ENCODE assay signal across 8 cellular contexts in the genomic region with DNA sequence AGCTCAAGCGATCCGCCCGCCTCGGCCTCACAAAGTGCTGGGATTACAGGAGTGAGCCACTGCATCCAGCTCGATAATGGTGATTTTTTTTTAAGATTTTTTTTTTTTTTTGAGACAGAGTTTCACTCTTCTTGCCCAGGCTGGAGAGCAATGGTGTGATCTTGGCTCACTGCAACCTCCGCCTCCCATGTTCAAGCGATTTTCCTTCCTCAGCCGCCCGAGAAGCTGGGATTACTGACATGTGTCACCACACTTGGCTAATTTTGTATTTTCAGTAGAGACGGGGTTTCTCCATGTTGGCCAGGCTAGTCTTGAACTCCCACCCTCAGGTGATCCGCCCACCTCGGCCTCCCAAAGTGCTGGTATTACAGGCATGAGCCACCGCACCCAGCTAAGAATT. TPM values are rescaled to one million over a fixed set of nuclear protein-coding genes. Genes with fewer than 3 reads are reported as not detected.
DNase-seq lines count a peak whose midpoint lies in the region; ATAC-seq, FAIRE-seq and TF ChIP-seq lines count a peak whose summit lies in the region.
"Not testable (repeated sequence)": the region's sequence is repeated elsewhere in the genome, so short reads cannot be mapped to it uniquely, and the experiment has no call there.

No MANE protein-coding gene starts in this region.

- in situ Hi-C loops in K562 (cut with MboI): not testable (repeated sequence)

- not testable (repeated sequence) for H3K9me3 ChIP-seq in CD8-positive, alpha-beta memory T cell (ENCODE audit: low read length); K562 (replicated peaks; ENCODE audit: control insufficient read depth, insufficient read depth, low read depth, low read length); cardiac muscle cell (ENCODE audit: low read depth); smooth muscle cell (replicated peaks; ENCODE audit: low read depth); testis

- intact Hi-C loops in K562 (cut with micrococcal nuclease); testis (cut with DNase I; ENCODE audit: low total_unique reads): not testable (repeated sequence)

- FAIRE-seq in K562 (lab: Jason Lieb, UNC): not testable (repeated sequence)

- H2AFZ ChIP-seq in K562 (ENCODE audit: low read depth, low read length): peak overlapping the region; percentile 77
- H2AFZ ChIP-seq in smooth muscle cell (ENCODE audit: low read depth): not testable (repeated sequence)

- BruUV-seq in K562 (replicated peaks; lab: Mats Ljungman, UMichigan): not testable (repeated sequence)

- H3K27me3 Mint-ChIP-seq in CD8-positive, alpha-beta memory T cell; mesothelial cell of epicardium (ENCODE audit: low read depth); nephron progenitor cell (ENCODE audit: low read depth, poor library complexity); progenitor cell of endocrine pancreas: not testable (repeated sequence)

- not testable (repeated sequence) for H3K9me1 ChIP-seq in K562 (ENCODE audit: control insufficient read depth, insufficient read depth, low read length)

- TF ChIP-seq RAD21 in K562 (CRISPR knock-in tag; conservative IDR thresholded peaks at IDR 0.05 in 1 of 2, IDR thresholded peaks at IDR 0.05 in 1 of 2): not testable (repeated sequence)

- POLR2A ChIA-PET in CD8-positive, alpha-beta memory T cell (lab: Charles Lee): interaction anchor here (0.6 kb wide), 1 partner anchor 479 kb away, joined by 5 read pairs; a partner anchor contains a TSS
- POLR2A ChIA-PET in K562 (lab: Yijun Ruan, JAX): interaction anchor here (0.7 to 1.1 kb wide), 3 partner anchors 11 to 194 kb away, joined by 3 to 5 read pairs (median 4); no protein-coding TSS in a partner anchor

- not testable (repeated sequence) for H3K79me2 ChIP-seq in K562 (ENCODE audit: control insufficient read depth, insufficient read depth, low read length); smooth muscle cell (ENCODE audit: low read depth)

- not testable (repeated sequence) for TF ChIP-seq CTCF in K562 (IDR thresholded peaks at IDR 0.05 in 2 of 3, conservative IDR thresholded peaks at IDR 0.05 in 1 of 3; ENCODE audit: insufficient read depth in 2 of 3, low read depth in 1 of 3, low read length in 3 of 3); cardiac muscle cell (IDR thresholded peaks at IDR 0.05; ENCODE audit: low read depth, low read length); mesothelial cell of epicardium (IDR thresholded peaks at IDR 0.05; ENCODE audit: unreplicated experiment); nephron progenitor cell (IDR thresholded peaks at IDR 0.05); progenitor cell of endocrine pancreas (IDR thresholded peaks at IDR 0.05; ENCODE audit: unreplicated experiment); smooth muscle cell (IDR thresholded peaks at IDR 0.05; ENCODE audit: borderline replicate concordance, insufficient read depth, poor library complexity, severe bottlenecking); testis (IDR thresholded peaks at IDR 0.05)

- not testable (repeated sequence) for H4K20me1 ChIP-seq in K562 (replicated peaks; ENCODE audit: control insufficient read depth, insufficient read depth, low read length); smooth muscle cell (ENCODE audit: low read depth)

- peak overlapping the region; percentile 16 for H3K27ac ChIP-seq in CD8-positive, alpha-beta memory T cell (ENCODE audit: low read depth, low read length)
- H3K27ac ChIP-seq in K562 (ENCODE audit: extremely low read depth, low read depth, low read length): peak overlapping the region; percentile 96
- peak overlapping the region; percentile 94 for H3K27ac ChIP-seq in cardiac muscle cell
- H3K27ac ChIP-seq in smooth muscle cell (ENCODE audit: low read depth): peak overlapping the region; percentile 77
- H3K27ac ChIP-seq in testis: peak overlapping the region; percentile 88 to 95

- peaks cover 16% of the 10 kb centered on the region for H3K4me1 ChIP-seq in CD8-positive, alpha-beta memory T cell (ENCODE audit: insufficient read depth, low read length)
- H3K4me1 ChIP-seq in K562 (replicated peaks in 1 of 2; ENCODE audit: control insufficient read depth in 2 of 2, insufficient read depth in 2 of 2, low read length in 2 of 2) (peaks cover 50 to 52% of the 10 kb centered on the region in 2 experiments), cardiac muscle cell (ENCODE audit: low read depth) (peaks cover 42% of the 10 kb centered on the region), smooth muscle cell (ENCODE audit: low read depth) (peaks cover 29% of the 10 kb centered on the region), testis (peaks cover 37% of the 10 kb centered on the region)

- not testable (repeated sequence) for ATAC-seq in K562

- H3K36me3 Mint-ChIP-seq in CD8-positive, alpha-beta memory T cell; mesothelial cell of epicardium; nephron progenitor cell (ENCODE audit: low read depth); progenitor cell of endocrine pancreas (ENCODE audit: insufficient read depth): not testable (repeated sequence)

- not testable (repeated sequence) for H3K36me3 ChIP-seq in CD8-positive, alpha-beta memory T cell (ENCODE audit: insufficient read depth, low read length); K562 (ENCODE audit: control insufficient read depth, insufficient read depth, low read length); cardiac muscle cell; smooth muscle cell (ENCODE audit: low read depth); testis (ENCODE audit: low read depth, missing control alignments)

- 66% methylated on average over 12 of the region's 13 CpGs for WGBS in K562 (ENCODE audit: insufficient coverage, low coverage, missing lambda C conversion rate)
- WGBS in smooth muscle cell (ENCODE audit: low lambda C conversion rate): 93% methylated on average over 13 of the region's 13 CpGs
- WGBS in testis, 2 donors: 88% methylated on average over 13 of the region's 13 CpGs

- H3K9me3 Mint-ChIP-seq in CD8-positive, alpha-beta memory T cell; mesothelial cell of epicardium; nephron progenitor cell; progenitor cell of endocrine pancreas (ENCODE audit: low read depth): not testable (repeated sequence)

- peak overlapping the region; percentile 46 to 48; a peak in 3 of 4 replicates for H3K9ac ChIP-seq in K562 (ENCODE audit: insufficient read depth in 1 of 2, low read depth in 2 of 2, low read length in 2 of 2)
- not testable (repeated sequence) for H3K9ac ChIP-seq in smooth muscle cell (ENCODE audit: low read depth)

- H3K4me3 Mint-ChIP-seq in CD8-positive, alpha-beta memory T cell; mesothelial cell of epicardium; nephron progenitor cell; progenitor cell of endocrine pancreas (ENCODE audit: low read depth): not testable (repeated sequence)

- H3F3A ChIP-seq in smooth muscle cell (ENCODE audit: low read depth): peaks cover 55% of the 10 kb centered on the region

- H3K27ac Mint-ChIP-seq in CD8-positive, alpha-beta memory T cell: not testable (repeated sequence)
- peak overlapping the region; percentile 98 for H3K27ac Mint-ChIP-seq in mesothelial cell of epicardium
- peak overlapping the region; percentile 76 for H3K27ac Mint-ChIP-seq in nephron progenitor cell
- H3K27ac Mint-ChIP-seq in progenitor cell of endocrine pancreas: peak overlapping the region; percentile 41

- H3K4me3 ChIP-seq in CD8-positive, alpha-beta memory T cell (ENCODE audit: low read length); K562; cardiac muscle cell; smooth muscle cell; testis: not testable (repeated sequence)

- CTCF ChIA-PET in CD8-positive, alpha-beta memory T cell (lab: Charles Lee): not testable (repeated sequence)
- CTCF ChIA-PET in K562 (lab: Yijun Ruan, JAX; ENCODE audit: low intra/inter-chr PET ratio): interaction anchor here (0.6 to 1.1 kb wide), 2 partner anchors 163 to 167 kb away, joined by 3 to 4 read pairs; no protein-coding TSS in a partner anchor

- H3K27me3 ChIP-seq in CD8-positive, alpha-beta memory T cell (ENCODE audit: insufficient read depth, low read length, poor library complexity, severe bottlenecking); K562 (ENCODE audit: control insufficient read depth in 2 of 2, insufficient read depth in 2 of 2, low read length in 2 of 2); cardiac muscle cell; smooth muscle cell (ENCODE audit: low read depth); testis: not testable (repeated sequence)

- DNase-seq in CD8-positive, alpha-beta memory T cell; K562 (ENCODE audit: extremely low read depth in 1 of 4, low spot score in 3 of 4); cardiac muscle cell (ENCODE audit: low read depth in 1 of 2, low spot score in 1 of 2); mesothelial cell of epicardium (ENCODE audit: low spot score in 2 of 2, unreplicated experiment in 2 of 2); nephron progenitor cell; progenitor cell of endocrine pancreas (ENCODE audit: low spot score, unreplicated experiment); smooth muscle cell (lab: John Stamatoyannopoulos, UW; ENCODE audit: unreplicated experiment); testis: not testable (repeated sequence)

- TF ChIP-seq POLR2A in K562 (conservative IDR thresholded peaks at IDR 0.05); testis (IDR thresholded peaks at IDR 0.05): not testable (repeated sequence)

- TF ChIP-seq EP300 in K562 (IDR thresholded peaks at IDR 0.05; ENCODE audit: low read length): not testable (repeated sequence)

- H3K4me1 Mint-ChIP-seq in CD8-positive, alpha-beta memory T cell: peaks cover 35 to 44% (median 39%) of the 10 kb centered on the region in 3 donors
- H3K4me1 Mint-ChIP-seq in mesothelial cell of epicardium (peaks cover 43% of the 10 kb centered on the region), nephron progenitor cell (peaks cover 60% of the 10 kb centered on the region), progenitor cell of endocrine pancreas (ENCODE audit: low read depth) (peaks cover 29% of the 10 kb centered on the region)

- H3K4me2 ChIP-seq in K562 (ENCODE audit: insufficient read depth, low read length): peak overlapping the region; percentile 59
- H3K4me2 ChIP-seq in smooth muscle cell: not testable (repeated sequence)

RNA-seq across cellular contexts. Expression of a gene that starts 20.1 kb away (rescaled TPM):
- total RNA-seq in CD8-positive, alpha-beta memory T cell: 1 to 10 TPM; 5.1 to 5.9 TPM
- 7.5 TPM for polyA plus RNA-seq in CD8-positive, alpha-beta memory T cell
- total RNA-seq in K562 (2011; cell fraction: chromatin; rRNA removed; ENCODE audit: low replicate concordance): 16.6 and 37.0 TPM in 2 replicates
- 12.7 and 14.3 TPM in 2 replicates for total RNA-seq in K562 (2011; cell fraction: nucleolus; rRNA removed)
- 18.8 and 24.1 TPM in 2 replicates for total RNA-seq in K562 (2011; cell fraction: nucleoplasm; rRNA removed)
- total RNA-seq in K562 (2014; rRNA removed): 4.5 and 5.2 TPM in 2 replicates
- total RNA-seq in K562 (2014; rRNA removed; fragmentation: Illumina TruSeq; extraction: Trizol): 8.5 and 8.6 TPM in 2 replicates
- 6.8 and 8.7 TPM in 2 replicates for total RNA-seq in K562 (2015; rRNA removed; fragmentation: Illumina TruSeq; extraction: Trizol)
- total RNA-seq in K562 (2021): 5.1 and 7.8 TPM in 2 replicates
- 6.0 and 8.5 TPM in 2 replicates for polyA plus RNA-seq in K562 (2011; rRNA removed)
- polyA plus RNA-seq in K562 (2011; cell fraction: cytosol; rRNA removed): 3.3 and 4.8 TPM in 2 replicates
- 8.7 and 13.1 TPM in 2 replicates for polyA plus RNA-seq in K562 (2011; cell fraction: nucleus; rRNA removed)
- 7.9 and 10.4 TPM in 2 replicates for polyA plus RNA-seq in K562 (2012)
- 6.2 and 6.8 TPM in 2 replicates for polyA plus RNA-seq in K562 (2014; fragmentation: Illumina TruSeq; extraction: Trizol)
- polyA plus RNA-seq in K562 (2014; fragmentation: Nextera tagmentation; extraction: Ambion mirVana): 1 to 10 TPM; 4.1 to 4.5 TPM
- 8.6 and 11.1 TPM in 2 replicates for polyA plus RNA-seq in K562 (2014; rRNA removed)
- polyA minus RNA-seq in K562 (2011; rRNA and poly(A)+ RNA removed): 9.9 and 11.9 TPM in 2 replicates
- polyA minus RNA-seq in K562 (2011; cell fraction: cytosol; rRNA and poly(A)+ RNA removed): 2.0 and 4.5 TPM in 2 replicates
- polyA minus RNA-seq in K562 (2011; cell fraction: nucleus; rRNA and poly(A)+ RNA removed): 9.2 and 10.4 TPM in 2 replicates
- 14.4 and 17.2 TPM in 2 replicates for total RNA-seq in cardiac muscle cell
- 15.6 and 19.0 TPM in 2 replicates for polyA plus RNA-seq in cardiac muscle cell
- total RNA-seq in mesothelial cell of epicardium: 30.4 to 32.1 TPM (median 31.0 TPM) in 3 replicates
- 33.3 and 34.0 TPM in 2 replicates for total RNA-seq in progenitor cell of endocrine pancreas
- 12.3 and 48.6 TPM in 2 replicates for total RNA-seq in smooth muscle cell
- 17.6 and 19.7 TPM in 2 replicates for polyA plus RNA-seq in smooth muscle cell
- 10 to 100 TPM; 48.1 to 50.5 TPM for total RNA-seq in testis
- 63.3 TPM for polyA plus RNA-seq in testis (ENCODE audit: insufficient read depth, low read depth, low replicate concordance)

RNA-seq across cellular contexts. Expression of a gene that starts 30.3 kb away (rescaled TPM):
- total RNA-seq in CD8-positive, alpha-beta memory T cell: 10 to 100 TPM; 24.6 to 25.3 TPM
- polyA plus RNA-seq in CD8-positive, alpha-beta memory T cell: 17.2 TPM
- total RNA-seq in K562 (2011; cell fraction: chromatin; rRNA removed; ENCODE audit: low replicate concordance): 51.6 and 99.0 TPM in 2 replicates
- total RNA-seq in K562 (2011; cell fraction: nucleolus; rRNA removed): 82.6 and 111 TPM in 2 replicates
- 71.9 and 76.0 TPM in 2 replicates for total RNA-seq in K562 (2011; cell fraction: nucleoplasm; rRNA removed)
- total RNA-seq in K562 (2014; rRNA removed): 28.4 and 36.6 TPM in 2 replicates
- total RNA-seq in K562 (2014; rRNA removed; fragmentation: Illumina TruSeq; extraction: Trizol): 11.8 and 12.8 TPM in 2 replicates
- 20.0 and 20.1 TPM in 2 replicates for total RNA-seq in K562 (2015; rRNA removed; fragmentation: Illumina TruSeq; extraction: Trizol)
- 37.1 and 37.7 TPM in 2 replicates for total RNA-seq in K562 (2021)
- 27.1 and 34.2 TPM in 2 replicates for polyA plus RNA-seq in K562 (2011; rRNA removed)
- polyA plus RNA-seq in K562 (2011; cell fraction: cytosol; rRNA removed): 35.0 and 92.1 TPM in 2 replicates
- 50.1 and 90.2 TPM in 2 replicates for polyA plus RNA-seq in K562 (2011; cell fraction: nucleus; rRNA removed)
- 28.2 and 35.5 TPM in 2 replicates for polyA plus RNA-seq in K562 (2012)
- polyA plus RNA-seq in K562 (2014; fragmentation: Illumina TruSeq; extraction: Trizol): 26.5 and 37.4 TPM in 2 replicates
- 1 to 10 TPM; 2.7 to 3.9 TPM for polyA plus RNA-seq in K562 (2014; fragmentation: Nextera tagmentation; extraction: Ambion mirVana)
- polyA plus RNA-seq in K562 (2014; rRNA removed): 39.8 and 40.5 TPM in 2 replicates
- 9.5 and 11.8 TPM in 2 replicates for polyA minus RNA-seq in K562 (2011; rRNA and poly(A)+ RNA removed)
- polyA minus RNA-seq in K562 (2011; cell fraction: cytosol; rRNA and poly(A)+ RNA removed): 18.6 and 19.3 TPM in 2 replicates
- polyA minus RNA-seq in K562 (2011; cell fraction: nucleus; rRNA and poly(A)+ RNA removed): 32.0 and 33.4 TPM in 2 replicates
- 65.6 and 106 TPM in 2 replicates for total RNA-seq in cardiac muscle cell
- 47.5 and 49.7 TPM in 2 replicates for polyA plus RNA-seq in cardiac muscle cell
- 42.4 to 43.8 TPM (median 43.5 TPM) in 3 replicates for total RNA-seq in mesothelial cell of epicardium
- total RNA-seq in progenitor cell of endocrine pancreas: 30.9 and 32.0 TPM in 2 replicates
- 38.2 and 41.3 TPM in 2 replicates for total RNA-seq in smooth muscle cell
- 62.5 and 73.5 TPM in 2 replicates for polyA plus RNA-seq in smooth muscle cell
- total RNA-seq in testis: 10 to 100 TPM; 38.7 to 42.6 TPM
- polyA plus RNA-seq in testis (ENCODE audit: insufficient read depth, low read depth, low replicate concordance): 24.7 TPM

RNA-seq across cellular contexts. Expression of a gene that starts 39.1 kb away (rescaled TPM):
- total RNA-seq in CD8-positive, alpha-beta memory T cell: 100 to 1,000 TPM; 326 to 340 TPM
- 789 TPM for polyA plus RNA-seq in CD8-positive, alpha-beta memory T cell
- 39.7 and 67.9 TPM in 2 replicates for total RNA-seq in K562 (2011; cell fraction: chromatin; rRNA removed; ENCODE audit: low replicate concordance)
- total RNA-seq in K562 (2011; cell fraction: nucleolus; rRNA removed): 97.9 and 112 TPM in 2 replicates
- 87.5 and 111 TPM in 2 replicates for total RNA-seq in K562 (2011; cell fraction: nucleoplasm; rRNA removed)
- total RNA-seq in K562 (2014; rRNA removed) (424 and 564 TPM in 2 replicates), K562 (2014; rRNA removed; fragmentation: Illumina TruSeq; extraction: Trizol) (465 and 492 TPM in 2 replicates), K562 (2015; rRNA removed; fragmentation: Illumina TruSeq; extraction: Trizol) (383 and 410 TPM in 2 replicates), K562 (2021) (489 and 520 TPM in 2 replicates), cardiac muscle cell (511 and 816 TPM in 2 replicates), mesothelial cell of epicardium (248 to 264 TPM (median 260 TPM) in 3 replicates), progenitor cell of endocrine pancreas (335 and 342 TPM in 2 replicates), smooth muscle cell (516 and 848 TPM in 2 replicates), testis (100 to 1,000 TPM; 418 to 540 TPM)
- polyA plus RNA-seq in K562 (2011; rRNA removed) (833 and 989 TPM in 2 replicates), K562 (2014; fragmentation: Illumina TruSeq; extraction: Trizol) (602 and 613 TPM in 2 replicates), K562 (2014; fragmentation: Nextera tagmentation; extraction: Ambion mirVana) (1,000 to 10,000 TPM in 1 of 2 experiments, 100 to 1,000 TPM in 1; 995 to 1,140 TPM), K562 (2014; rRNA removed) (1,210 and 1,266 TPM in 2 replicates), cardiac muscle cell (870 and 943 TPM in 2 replicates), smooth muscle cell (574 and 631 TPM in 2 replicates), testis (ENCODE audit: insufficient read depth, low read depth, low replicate concordance) (491 TPM)
- polyA plus RNA-seq in K562 (2011; cell fraction: cytosol; rRNA removed): 727 and 1,456 TPM in 2 replicates
- polyA plus RNA-seq in K562 (2011; cell fraction: nucleus; rRNA removed): 352 and 598 TPM in 2 replicates
- 383 and 1,143 TPM in 2 replicates for polyA plus RNA-seq in K562 (2012)
- 303 and 304 TPM in 2 replicates for polyA minus RNA-seq in K562 (2011; rRNA and poly(A)+ RNA removed)
- polyA minus RNA-seq in K562 (2011; cell fraction: cytosol; rRNA and poly(A)+ RNA removed): 86.1 and 91.4 TPM in 2 replicates
- polyA minus RNA-seq in K562 (2011; cell fraction: nucleus; rRNA and poly(A)+ RNA removed): 33.3 and 49.1 TPM in 2 replicates

RNA-seq across cellular contexts. Expression of a gene that starts 46.5 kb away (rescaled TPM):
- total RNA-seq in CD8-positive, alpha-beta memory T cell: 100 to 1,000 TPM; 103 to 110 TPM
- polyA plus RNA-seq in CD8-positive, alpha-beta memory T cell: 112 TPM
- total RNA-seq in K562 (2011; cell fraction: chromatin; rRNA removed; ENCODE audit: low replicate concordance): 28.9 and 74.2 TPM in 2 replicates
- 53.7 and 55.2 TPM in 2 replicates for total RNA-seq in K562 (2011; cell fraction: nucleolus; rRNA removed)
- 39.3 and 42.7 TPM in 2 replicates for total RNA-seq in K562 (2011; cell fraction: nucleoplasm; rRNA removed)
- total RNA-seq in K562 (2014; rRNA removed) (178 and 240 TPM in 2 replicates), K562 (2014; rRNA removed; fragmentation: Illumina TruSeq; extraction: Trizol) (16.7 and 24.2 TPM in 2 replicates), K562 (2015; rRNA removed; fragmentation: Illumina TruSeq; extraction: Trizol) (55.8 and 60.9 TPM in 2 replicates), K562 (2021) (97.6 and 104 TPM in 2 replicates), cardiac muscle cell (221 and 282 TPM in 2 replicates), mesothelial cell of epicardium (60.0 to 61.1 TPM (median 60.6 TPM) in 3 replicates), progenitor cell of endocrine pancreas (83.3 and 90.6 TPM in 2 replicates), smooth muscle cell (68.0 and 73.0 TPM in 2 replicates), testis (100 to 1,000 TPM; 228 to 232 TPM)
- polyA plus RNA-seq in K562 (2011; rRNA removed) (42.5 and 48.1 TPM in 2 replicates), K562 (2014; fragmentation: Illumina TruSeq; extraction: Trizol) (19.6 and 58.2 TPM in 2 replicates), K562 (2014; fragmentation: Nextera tagmentation; extraction: Ambion mirVana) (1 to 10 TPM; 1.6 to 4.1 TPM), K562 (2014; rRNA removed) (131 and 180 TPM in 2 replicates), cardiac muscle cell (270 and 309 TPM in 2 replicates), smooth muscle cell (127 and 149 TPM in 2 replicates), testis (ENCODE audit: insufficient read depth, low read depth, low replicate concordance) (209 TPM)
- polyA plus RNA-seq in K562 (2011; cell fraction: cytosol; rRNA removed): 72.1 and 158 TPM in 2 replicates
- polyA plus RNA-seq in K562 (2011; cell fraction: nucleus; rRNA removed): 44.6 and 79.3 TPM in 2 replicates
- 74.0 and 77.2 TPM in 2 replicates for polyA plus RNA-seq in K562 (2012)
- polyA minus RNA-seq in K562 (2011; rRNA and poly(A)+ RNA removed): 6.7 and 10.2 TPM in 2 replicates
- polyA minus RNA-seq in K562 (2011; cell fraction: cytosol; rRNA and poly(A)+ RNA removed): 21.9 and 23.9 TPM in 2 replicates
- polyA minus RNA-seq in K562 (2011; cell fraction: nucleus; rRNA and poly(A)+ RNA removed): 14.3 and 14.9 TPM in 2 replicates

Comparison
In these comparisons a context has a peak if more than half of its experiments do, and no peak if none do; other contexts are left out.
1. H3K27ac ChIP-seq: peak in every context shown above with its lines; median percentile 96 in K562; 94 in cardiac muscle cell; 92 in testis; 77 in smooth muscle cell; 16 in CD8-positive, alpha-beta memory T cell.